In genomic region chr22:48439560-48440135, GRCh38 we compare ENCODE assay signal across 22 cellular contexts.
DNase-seq lines count a peak whose midpoint lies in the region; ATAC-seq, FAIRE-seq and TF ChIP-seq lines count a peak whose summit lies in the region.
"Had no signal": no experiment of that assay in that cellular context is flagged by ENCODE, and none has a peak within 500 bp of the region (broad histone marks: within the 10 kb centered on the region; RNA-seq: fewer than 3 reads in every experiment).

No MANE protein-coding gene starts in this region.

- WGBS in right lobe of liver (ENCODE audit: insufficient coverage, low coverage, low lambda C conversion rate, missing lambda C conversion rate): 67% methylated on average over 7 of the region's 10 CpGs
- 48% methylated on average over 7 of the region's 10 CpGs for whole genome bisulfite sequencing in HepG2 (ENCODE audit: low lambda C conversion rate)

- no TSS peak for BruUV-seq in HepG2 (replicated peaks; lab: Mats Ljungman, UMichigan)

- H3K27ac ChIP-seq in right lobe of liver (no peak overlapping the region), HepG2 (ENCODE audit: extremely low read length, insufficient read depth, low read length) (no peak overlapping the region), lower lobe of right lung (no peak overlapping the region)
- H3K27ac ChIP-seq: 22Rv1, BLaER1, C4-2B had no signal

- H3K4me3 ChIP-seq in right lobe of liver (no peak overlapping the region), HepG2 (replicated peaks in 1 of 3; ENCODE audit: insufficient read depth in 1 of 3, low read depth in 2 of 3, low read length in 3 of 3) (no peak overlapping the region), lower lobe of right lung (no peak overlapping the region)
- H3K4me3 ChIP-seq: A549, BLaER1 had no signal

- TF ChIP-seq POLR2A in right lobe of liver (IDR thresholded peaks at IDR 0.05) (no peak), HepG2 (IDR thresholded peaks at IDR 0.05; ENCODE audit: insufficient read depth in 1 of 2, low read depth in 2 of 2, low read length in 2 of 2) (no peak)

- in situ Hi-C loops in HepG2 (cut with HindIII; ENCODE audit: extremely low pct_ligation_motif_present, low pct_unique_long_range_greater_than_20kb): no loop called here

- no peak overlapping the region for H3K4me2 ChIP-seq in HepG2 (ENCODE audit: low read depth, low read length)
- H3K4me2 ChIP-seq: A549, BLaER1 had no signal

- no peak overlapping the region for H3K9ac ChIP-seq in HepG2 (ENCODE audit: insufficient read depth, low read depth, low read length)
- H3K9ac ChIP-seq: BLaER1 had no signal

- no peak for TF ChIP-seq RAD21 in HepG2 (CRISPR knock-in tag; IDR thresholded peaks at IDR 0.05)

- intact Hi-C loops in right lobe of liver (cut with DNase I) (no loop called here), HepG2 (cut with micrococcal nuclease; ENCODE audit: unreplicated experiment) (no loop called here), lower lobe of right lung (cut with DNase I) (no loop called here)

- POLR2A ChIA-PET in HepG2 (lab: Yijun Ruan, JAX): no interaction called here

- peaks cover 2% of the 10 kb centered on the region for H3K27me3 Mint-ChIP-seq in chondrocyte (ENCODE audit: low read depth)
- H3K27me3 Mint-ChIP-seq: CD4-positive, alpha-beta T cell had no signal

- no peaks in the 10 kb centered on the region for H3K27me3 ChIP-seq in right lobe of liver
- peaks cover 14 to 49% of the 10 kb centered on the region in 2 experiments for H3K27me3 ChIP-seq in HepG2 (ENCODE audit: control insufficient read depth in 1 of 2, insufficient read depth in 2 of 2, low read length in 2 of 2)
- no peaks in the 10 kb centered on the region for H3K27me3 ChIP-seq in lower lobe of right lung (ENCODE audit: low read depth)
- H3K27me3 ChIP-seq: BE2C had no signal

- ATAC-seq in right lobe of liver (no peak), HepG2 (no peak), lower lobe of right lung (no peak), GM21576 (IDR thresholded peaks at IDR 0.05; ENCODE audit: unreplicated experiment) (no peak), HG03342 (IDR thresholded peaks at IDR 0.05; ENCODE audit: unreplicated experiment) (no peak)
- ATAC-seq: A549; CD8-positive, alpha-beta T cell had no signal

- H3K36me3 ChIP-seq in right lobe of liver (no peaks in the 10 kb centered on the region), HepG2 (replicated peaks in 1 of 2; ENCODE audit: control insufficient read depth in 1 of 2, insufficient read depth in 2 of 2, low read length in 2 of 2) (no peaks in the 10 kb centered on the region), lower lobe of right lung (no peaks in the 10 kb centered on the region)
- H3K36me3 ChIP-seq: BE2C, BLaER1 had no signal

- H3K9me3 Mint-ChIP-seq in chondrocyte (ENCODE audit: low read depth): no peaks in the 10 kb centered on the region
- H3K9me3 Mint-ChIP-seq: CD4-positive, alpha-beta T cell; CD8-positive, alpha-beta T cell had no signal

- no peak for TF ChIP-seq EP300 in HepG2 (IDR thresholded peaks at IDR 0.05; ENCODE audit: low read depth in 2 of 2, low read length in 2 of 2)
- TF ChIP-seq EP300 in HepG2 (CRISPR knock-in tag; IDR thresholded peaks at IDR 0.05; ENCODE audit: borderline replicate concordance): no peak

- no peak overlapping the region for H2AFZ ChIP-seq in HepG2 (ENCODE audit: low read length)

- FAIRE-seq in HepG2 (lab: Jason Lieb, UNC): no peak
- FAIRE-seq: A549, D721Med, G401.6, GM12891 had no signal

- DNase-seq in right lobe of liver (peak in 2 of 3 donors; percentile 8 to 26), HepG2 (ENCODE audit: low spot score) (no peak), chondrocyte (ENCODE audit: low spot score) (peak; percentile 62), lower lobe of right lung (peak; percentile 23), C1 segment of cervical spinal cord (lab: John Stamatoyannopoulos, UW) (no peak)
- DNase-seq: AML-193; BE2C; Caco-2; Calu3; CD4-positive, alpha-beta T cell; CD8-positive, alpha-beta T cell; DMS79 treated with DMSO at 0.1 percent for 48 hours; GF-D8 had no signal

- H3K79me2 ChIP-seq in HepG2 (ENCODE audit: insufficient read depth, low read length): no peaks in the 10 kb centered on the region

- CTCF ChIA-PET in HepG2 (lab: Yijun Ruan, JAX; ENCODE audit: low intra/inter-chr PET ratio, low total read pairs): no interaction called here

- no peaks in the 10 kb centered on the region for H4K20me1 ChIP-seq in HepG2 (ENCODE audit: insufficient read depth, low read length)

- H3K4me3 Mint-ChIP-seq in chondrocyte (ENCODE audit: unreplicated experiment): no peak overlapping the region
- H3K4me3 Mint-ChIP-seq: CD4-positive, alpha-beta T cell; CD8-positive, alpha-beta T cell had no signal

- no peak overlapping the region for H3K27ac Mint-ChIP-seq in chondrocyte (ENCODE audit: unreplicated experiment)
- H3K27ac Mint-ChIP-seq: CD4-positive, alpha-beta T cell; CD8-positive, alpha-beta T cell had no signal

- H3K4me1 ChIP-seq in right lobe of liver (no peaks in the 10 kb centered on the region), HepG2 (ENCODE audit: insufficient read depth, low read length) (no peaks in the 10 kb centered on the region), lower lobe of right lung (no peaks in the 10 kb centered on the region)
- H3K4me1 ChIP-seq: A549, BE2C, Caco-2 had no signal

- H3K36me3 Mint-ChIP-seq in chondrocyte (ENCODE audit: low read depth): peaks cover 2% of the 10 kb centered on the region
- H3K36me3 Mint-ChIP-seq: CD8-positive, alpha-beta T cell had no signal

- H3K4me1 Mint-ChIP-seq in chondrocyte (ENCODE audit: low read depth): no peaks in the 10 kb centered on the region

- H3K9me3 ChIP-seq in right lobe of liver (no peaks in the 10 kb centered on the region), HepG2 (ENCODE audit: low read length) (no peaks in the 10 kb centered on the region), lower lobe of right lung (no peaks in the 10 kb centered on the region)
- H3K9me3 ChIP-seq: A549, BE2C, BLaER1, Caco-2 had no signal

- TF ChIP-seq CTCF in right lobe of liver (IDR thresholded peaks at IDR 0.05) (no peak), HepG2 (CRISPR knock-in tag; IDR thresholded peaks at IDR 0.05) (no peak), chondrocyte (IDR thresholded peaks at IDR 0.05) (no peak), lower lobe of right lung (IDR thresholded peaks at IDR 0.05) (no peak)

TF ChIP-seq in HepG2, 621 proteins besides CTCF, POLR2A, EP300 and RAD21:
- TF ChIP-seq IKZF4 (CRISPR knock-in tag; IDR thresholded peaks at IDR 0.05; ENCODE audit: borderline replicate concordance, low read depth, not compliant biosample characterization) (no peak), ZNF530 (CRISPR knock-in tag; IDR thresholded peaks at IDR 0.05; ENCODE audit: low read depth) (no peak), ZNF44 (CRISPR knock-in tag; IDR thresholded peaks at IDR 0.05) (no peak), ZNF761 (CRISPR knock-in tag; conservative IDR thresholded peaks at IDR 0.05) (no peak), PRDM10 (CRISPR knock-in tag; IDR thresholded peaks at IDR 0.05; ENCODE audit: low read depth) (no peak), KDM4B (CRISPR knock-in tag; IDR thresholded peaks at IDR 0.05) (no peak), ZNF747 (CRISPR knock-in tag; IDR thresholded peaks at IDR 0.05; ENCODE audit: borderline replicate concordance) (no peak), RFX5 (IDR thresholded peaks at IDR 0.05; ENCODE audit: low read depth, low read length) (no peak), GFI1 (CRISPR knock-in tag; IDR thresholded peaks at IDR 0.05; ENCODE audit: borderline replicate concordance) (no peak)

Comparison
In these comparisons a context has a peak if more than half of its experiments do, and no peak if none do; other contexts are left out.
1. DNase-seq: peak in right lobe of liver (2 of 3), chondrocyte (single experiment) and lower lobe of right lung (single experiment); none in HepG2 (single experiment) and C1 segment of cervical spinal cord (0 of 14).